Comparison of ENCODE assay signal across 20 cellular contexts in genomic region chr13:72144625-72145024, GRCh38.
"Had no signal": no experiment of that assay in that cellular context is flagged by ENCODE, and none has a peak within 500 bp of the region (broad histone marks: within the 10 kb centered on the region; RNA-seq: fewer than 3 reads in every experiment).

No MANE protein-coding gene starts in this region.

- DNase-seq: dermis blood vessel endothelial cell; erythroblast; foreskin melanocyte; head of caudate nucleus; left colon; left ventricle myocardium superior; mucosa of descending colon; naive thymus-derived CD8-positive, alpha-beta T cell; posterior cingulate gyrus; spleen; stimulated activated CD4-positive, alpha-beta T cell treated with anti-CD3 and anti-CD28 coated beads, Interleukin-15, amount 100 ng/mL, for 24 hours; stimulated activated CD4-positive, alpha-beta T cell treated with anti-CD3 and anti-CD28 coated beads, Interleukin-2, amount 100 ng/mL, for 24 hours; stimulated activated CD4-positive, alpha-beta T cell treated with anti-CD3 and anti-CD28 coated beads, Interleukin-4, amount 100 ng/mL, for 4 hours; stimulated activated naive B cell treated with anti-CD40 and anti-IgM and Interleukin-4, amounts not matched to agents 10 μg/mL and 1 μg/mL and 100 μg/mL, for 72 hours; stimulated activated naive CD8-positive, alpha-beta T cell treated with anti-CD3 and anti-CD28 coated beads, Interleukin-15, amount 100 ng/mL, for 72 hours; testis had no signal

- H3K27ac ChIP-seq: hepatocyte, neutrophil, spleen, testis, tibial nerve had no signal

- H3K4me1 ChIP-seq: spleen, testis, tibial nerve had no signal

- H3K36me3 ChIP-seq: neutrophil, spleen, tibial nerve had no signal

- H3K79me2 ChIP-seq: hepatocyte had no signal

- ATAC-seq: left colon; left ventricle myocardium superior; mucosa of descending colon; naive thymus-derived CD8-positive, alpha-beta T cell; sciatic nerve; stimulated activated naive B cell treated with anti-CD40 and anti-IgM and Interleukin-4, amounts not matched to agents 10 μg/mL and 1 μg/mL and 100 μg/mL, for 72 hours; stimulated activated naive CD8-positive, alpha-beta T cell treated with anti-CD3 and anti-CD28 coated beads, Interleukin-15, amount 100 ng/mL, for 72 hours had no signal

- H2AFZ ChIP-seq: hepatocyte had no signal

- H3K4me2 ChIP-seq: hepatocyte had no signal

- H3K27me3 ChIP-seq: hepatocyte, neutrophil, spleen, testis, tibial nerve had no signal

- H3K4me3 ChIP-seq: hepatocyte, mucosa of descending colon, spleen, testis, tibial nerve had no signal

- H3K9me3 ChIP-seq: mucosa of descending colon, neutrophil, spleen, testis, tibial nerve had no signal
